In the genomic region with DNA sequence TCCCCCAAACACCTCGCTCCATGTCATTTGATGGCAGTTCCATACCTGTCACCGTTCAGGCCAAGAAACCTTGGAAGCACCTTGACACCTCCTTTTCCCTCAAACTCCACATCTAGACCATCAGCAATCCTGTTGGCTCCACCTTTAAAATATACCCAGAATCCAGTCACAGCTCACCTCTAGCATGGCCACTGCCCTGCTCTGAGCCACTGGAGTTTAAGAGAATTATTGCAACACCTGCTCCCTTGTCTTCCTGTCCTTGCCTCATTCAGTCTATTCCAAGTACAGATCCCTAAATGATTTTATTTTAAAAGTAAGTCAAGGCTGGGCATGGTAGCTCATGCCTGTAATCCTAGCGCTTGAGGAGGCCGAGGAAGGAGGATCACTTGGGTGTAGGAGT, we compare ENCODE assay signal across 1 cellular context.
TF ChIP-seq lines count a peak whose summit lies in the region.

No MANE protein-coding gene starts in this region.

TF ChIP-seq in HepG2, 621 proteins besides CTCF, POLR2A, EP300 and RAD21:
- TF ChIP-seq SALL1 (CRISPR knock-in tag; IDR thresholded peaks at IDR 0.05) (no peak), ZNF678 (CRISPR knock-in tag; IDR thresholded peaks at IDR 0.05) (0 out of 2 replicates have a peak, but pooled peaks have one; percentile 29), SP1 (IDR thresholded peaks at IDR 0.05) (no peak), SP1 (CRISPR knock-in tag; IDR thresholded peaks at IDR 0.05) (no peak), PHF20 (CRISPR knock-in tag; IDR thresholded peaks at IDR 0.05) (no peak), CEBPG (CRISPR knock-in tag; IDR thresholded peaks at IDR 0.05) (peak; percentile 82), DPF2 (CRISPR knock-in tag; IDR thresholded peaks at IDR 0.05; ENCODE audit: borderline replicate concordance, low read depth) (no peak), KDM3A (CRISPR knock-in tag; IDR thresholded peaks at IDR 0.05; ENCODE audit: low read depth) (peak; percentile 29; the same call in 1 of the 2 replicates), ETV5 (CRISPR knock-in tag; IDR thresholded peaks at IDR 0.05; ENCODE audit: borderline replicate concordance) (peak; percentile 27; the same call in 1 of the 2 replicates), ZFX (CRISPR knock-in tag; IDR thresholded peaks at IDR 0.05; ENCODE audit: low read depth) (0 out of 2 replicates have a peak, but pooled peaks have one; percentile 23), CEBPB (IDR thresholded peaks at IDR 0.05; ENCODE audit: borderline replicate concordance, low read depth, low read length) (peak; percentile 91), ZNF138 (CRISPR knock-in tag; IDR thresholded peaks at IDR 0.05; ENCODE audit: low read depth) (peak; percentile 47; the same call in 1 of the 2 replicates), MAZ (IDR thresholded peaks at IDR 0.05; ENCODE audit: borderline replicate concordance, low read depth, low read length) (no peak), MAZ (CRISPR knock-in tag; IDR thresholded peaks at IDR 0.05; ENCODE audit: low read depth) (peak; percentile 55; the same call in 1 of the 2 replicates), ZNF878 (CRISPR knock-in tag; IDR thresholded peaks at IDR 0.05) (no peak), FOXK1 (CRISPR knock-in tag; IDR thresholded peaks at IDR 0.05; ENCODE audit: borderline replicate concordance, low read depth) (peak; percentile 13; the same call in 1 of the 2 replicates), HES4 (CRISPR knock-in tag; IDR thresholded peaks at IDR 0.05; ENCODE audit: borderline replicate concordance) (no peak), ZSCAN25 (CRISPR knock-in tag; IDR thresholded peaks at IDR 0.05) (peak; percentile 52; the same call in 1 of the 2 replicates), ZNF12 (CRISPR knock-in tag; IDR thresholded peaks at IDR 0.05) (0 out of 2 replicates have a peak, but pooled peaks have one; percentile 32), UBTF (CRISPR knock-in tag; IDR thresholded peaks at IDR 0.05) (0 out of 2 replicates have a peak, but pooled peaks have one; percentile 32), KLF16 (CRISPR knock-in tag; IDR thresholded peaks at IDR 0.05) (0 out of 4 replicates have a peak, but pooled peaks of 1 of the 2 experiments have one; percentile 20), ARNTL (CRISPR knock-in tag; IDR thresholded peaks at IDR 0.05) (peak; percentile 24; the same call in 1 of the 2 replicates), HOXA5 (CRISPR knock-in tag; IDR thresholded peaks at IDR 0.05) (no peak), BCL6 (CRISPR knock-in tag; IDR thresholded peaks at IDR 0.05) (0 out of 2 replicates have a peak, but pooled peaks have one; percentile 14), ZNF276 (CRISPR knock-in tag; IDR thresholded peaks at IDR 0.05; ENCODE audit: low read depth) (0 out of 2 replicates have a peak, but pooled peaks have one; percentile 35), POGK (CRISPR knock-in tag; conservative IDR thresholded peaks at IDR 0.05) (peak; percentile 49; the same call in 1 of the 2 replicates), KDM2A (CRISPR knock-in tag; IDR thresholded peaks at IDR 0.05; ENCODE audit: borderline replicate concordance, low read depth) (0 out of 2 replicates have a peak, but pooled peaks have one; percentile 17)
- TF ChIP-seq, protein P1, sequence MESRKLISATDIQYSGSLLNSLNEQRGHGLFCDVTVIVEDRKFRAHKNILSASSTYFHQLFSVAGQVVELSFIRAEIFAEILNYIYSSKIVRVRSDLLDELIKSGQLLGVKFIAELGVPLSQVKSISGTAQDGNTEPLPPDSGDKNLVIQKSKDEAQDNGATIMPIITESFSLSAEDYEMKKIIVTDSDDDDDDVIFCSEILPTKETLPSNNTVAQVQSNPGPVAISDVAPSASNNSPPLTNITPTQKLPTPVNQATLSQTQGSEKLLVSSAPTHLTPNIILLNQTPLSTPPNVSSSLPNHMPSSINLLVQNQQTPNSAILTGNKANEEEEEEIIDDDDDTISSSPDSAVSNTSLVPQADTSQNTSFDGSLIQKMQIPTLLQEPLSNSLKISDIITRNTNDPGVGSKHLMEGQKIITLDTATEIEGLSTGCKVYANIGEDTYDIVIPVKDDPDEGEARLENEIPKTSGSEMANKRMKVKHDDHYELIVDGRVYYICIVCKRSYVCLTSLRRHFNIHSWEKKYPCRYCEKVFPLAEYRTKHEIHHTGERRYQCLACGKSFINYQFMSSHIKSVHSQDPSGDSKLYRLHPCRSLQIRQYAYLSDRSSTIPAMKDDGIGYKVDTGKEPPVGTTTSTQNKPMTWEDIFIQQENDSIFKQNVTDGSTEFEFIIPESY (CRISPR knock-in tag; IDR thresholded peaks at IDR 0.05), result 0 out of 2 replicates have a peak, but pooled peaks have one; percentile 21
- TF ChIP-seq, protein P2, sequence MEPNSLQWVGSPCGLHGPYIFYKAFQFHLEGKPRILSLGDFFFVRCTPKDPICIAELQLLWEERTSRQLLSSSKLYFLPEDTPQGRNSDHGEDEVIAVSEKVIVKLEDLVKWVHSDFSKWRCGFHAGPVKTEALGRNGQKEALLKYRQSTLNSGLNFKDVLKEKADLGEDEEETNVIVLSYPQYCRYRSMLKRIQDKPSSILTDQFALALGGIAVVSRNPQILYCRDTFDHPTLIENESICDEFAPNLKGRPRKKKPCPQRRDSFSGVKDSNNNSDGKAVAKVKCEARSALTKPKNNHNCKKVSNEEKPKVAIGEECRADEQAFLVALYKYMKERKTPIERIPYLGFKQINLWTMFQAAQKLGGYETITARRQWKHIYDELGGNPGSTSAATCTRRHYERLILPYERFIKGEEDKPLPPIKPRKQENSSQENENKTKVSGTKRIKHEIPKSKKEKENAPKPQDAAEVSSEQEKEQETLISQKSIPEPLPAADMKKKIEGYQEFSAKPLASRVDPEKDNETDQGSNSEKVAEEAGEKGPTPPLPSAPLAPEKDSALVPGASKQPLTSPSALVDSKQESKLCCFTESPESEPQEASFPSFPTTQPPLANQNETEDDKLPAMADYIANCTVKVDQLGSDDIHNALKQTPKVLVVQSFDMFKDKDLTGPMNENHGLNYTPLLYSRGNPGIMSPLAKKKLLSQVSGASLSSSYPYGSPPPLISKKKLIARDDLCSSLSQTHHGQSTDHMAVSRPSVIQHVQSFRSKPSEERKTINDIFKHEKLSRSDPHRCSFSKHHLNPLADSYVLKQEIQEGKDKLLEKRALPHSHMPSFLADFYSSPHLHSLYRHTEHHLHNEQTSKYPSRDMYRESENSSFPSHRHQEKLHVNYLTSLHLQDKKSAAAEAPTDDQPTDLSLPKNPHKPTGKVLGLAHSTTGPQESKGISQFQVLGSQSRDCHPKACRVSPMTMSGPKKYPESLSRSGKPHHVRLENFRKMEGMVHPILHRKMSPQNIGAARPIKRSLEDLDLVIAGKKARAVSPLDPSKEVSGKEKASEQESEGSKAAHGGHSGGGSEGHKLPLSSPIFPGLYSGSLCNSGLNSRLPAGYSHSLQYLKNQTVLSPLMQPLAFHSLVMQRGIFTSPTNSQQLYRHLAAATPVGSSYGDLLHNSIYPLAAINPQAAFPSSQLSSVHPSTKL (CRISPR knock-in tag; IDR thresholded peaks at IDR 0.05), result 0 out of 2 replicates have a peak, but pooled peaks have one; percentile 10
- TF ChIP-seq, protein P3, sequence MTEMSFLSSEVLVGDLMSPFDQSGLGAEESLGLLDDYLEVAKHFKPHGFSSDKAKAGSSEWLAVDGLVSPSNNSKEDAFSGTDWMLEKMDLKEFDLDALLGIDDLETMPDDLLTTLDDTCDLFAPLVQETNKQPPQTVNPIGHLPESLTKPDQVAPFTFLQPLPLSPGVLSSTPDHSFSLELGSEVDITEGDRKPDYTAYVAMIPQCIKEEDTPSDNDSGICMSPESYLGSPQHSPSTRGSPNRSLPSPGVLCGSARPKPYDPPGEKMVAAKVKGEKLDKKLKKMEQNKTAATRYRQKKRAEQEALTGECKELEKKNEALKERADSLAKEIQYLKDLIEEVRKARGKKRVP (CRISPR knock-in tag; IDR thresholded peaks at IDR 0.05), result 0 out of 4 replicates have a peak, but pooled peaks of 1 of the 2 experiments have one; percentile 36
